Comparison of ENCODE assay signal across 13 cellular contexts in genomic region chr12:15662303-15662980, GRCh38.
DNase-seq lines count a peak whose midpoint lies in the region; ATAC-seq, FAIRE-seq and TF ChIP-seq lines count a peak whose summit lies in the region.
"Had no signal": no experiment of that assay in that cellular context is flagged by ENCODE, and none has a peak within 500 bp of the region (broad histone marks: within the 10 kb centered on the region; RNA-seq: fewer than 3 reads in every experiment).

No MANE protein-coding gene starts in this region.

- H3K4me3 ChIP-seq in AG04450 (ENCODE audit: low read depth, low read length) (no peak overlapping the region), cardiac fibroblast (replicated peaks in 1 of 2; ENCODE audit: low read depth in 2 of 2, low read length in 2 of 2) (no peak overlapping the region), left lung (no peak overlapping the region)
- H3K4me3 ChIP-seq: upper lobe of left lung had no signal

- H3K27me3 ChIP-seq in AG04450 (ENCODE audit: control insufficient read depth, insufficient read depth, low read length), result no peaks in the 10 kb centered on the region
- no peaks in the 10 kb centered on the region for H3K27me3 ChIP-seq in left lung
- H3K27me3 ChIP-seq: upper lobe of left lung had no signal

- DNase-seq in AG04450 (ENCODE audit: low read depth, low spot score) (peak; percentile 69), HTR-8/SVneo (ENCODE audit: insufficient read length, low spot score) (peak; percentile 30), cardiac fibroblast (ENCODE audit: low read depth in 2 of 2) (peak; percentile 90 to 95), left lung (no peak), NCI-H146 treated with DMSO at 0.1 percent for 48 hours (lab: John Stamatoyannopoulos, UW; ENCODE audit: unreplicated experiment) (no peak), NCI-H2171 treated with DMSO at 0.1 percent for 48 hours (lab: John Stamatoyannopoulos, UW) (no peak), SK-N-DZ (ENCODE audit: low spot score) (no peak)
- DNase-seq: anterior cingulate cortex, Karpas-422, NCI-H524 treated with DMSO at 0.1 percent for 48 hours, upper lobe of left lung had no signal

- POLR2A ChIA-PET in AG04450 (lab: Yijun Ruan, JAX), result interaction anchor here (0.7 to 1.4 kb wide), 6 partner anchors 16 to 236 kb away, joined by 3 to 6 read pairs (median 4); partner anchors contain the start of gene EPS8

- H3K36me3 ChIP-seq in left lung, result peaks cover 0 to 12% of the 10 kb centered on the region in 2 donors

- TF ChIP-seq CTCF in AG04450 (IDR thresholded peaks at IDR 0.05; ENCODE audit: low read depth, low read length) (no peak), cardiac fibroblast (IDR thresholded peaks at IDR 0.05; ENCODE audit: low read depth, low read length) (no peak), left lung (IDR thresholded peaks at IDR 0.05) (no peak)

- ATAC-seq in left lung, result peak; percentile 64
- no peak for ATAC-seq in GM19463 (IDR thresholded peaks at IDR 0.05; ENCODE audit: unreplicated experiment)

- H3K9me3 ChIP-seq in AG04450 (ENCODE audit: control insufficient read depth, insufficient read depth, low read length) (no peaks in the 10 kb centered on the region), left lung (no peaks in the 10 kb centered on the region)
- H3K9me3 ChIP-seq: upper lobe of left lung had no signal

- H3K27ac ChIP-seq in AG04450 (ENCODE audit: low read depth, low read length), result peak overlapping the region; percentile 25
- no peak overlapping the region for H3K27ac ChIP-seq in left lung
- H3K27ac ChIP-seq: C4-2B, upper lobe of left lung had no signal

- no peaks in the 10 kb centered on the region for H3K4me1 ChIP-seq in left lung
- H3K4me1 ChIP-seq: upper lobe of left lung had no signal

- no peak for FAIRE-seq in HTR-8/SVneo (lab: Jason Lieb, UNC)

- CTCF ChIA-PET in AG04450 (lab: Charles Lee), result interaction anchor here (1.3 to 2.0 kb wide), 4 partner anchors 72 to 193 kb away, joined by 3 to 7 read pairs (median 5); no protein-coding TSS in a partner anchor

- intact Hi-C loops in left lung (cut with DNase I), result no loop called here

Comparison
In these comparisons a context has a peak if more than half of its experiments do, and no peak if none do; other contexts are left out.
1. DNase-seq: peak in AG04450 (single experiment), HTR-8/SVneo (single experiment) and cardiac fibroblast (2 of 2); none in left lung (0 of 2), NCI-H146 treated with DMSO at 0.1 percent for 48 hours (single experiment), NCI-H2171 treated with DMSO at 0.1 percent for 48 hours (single experiment) and SK-N-DZ (single experiment).